24 cellular contexts compared by ENCODE assay signal in genomic region chr21:28518620-28519019, GRCh38.
A peak's percentile ranks its signal among the peaks of the same experiment; 100 is the strongest.
DNase-seq lines count a peak whose midpoint lies in the region; ATAC-seq, FAIRE-seq and TF ChIP-seq lines count a peak whose summit lies in the region.
"Had no signal": no experiment of that assay in that cellular context is flagged by ENCODE, and none has a peak within 500 bp of the region (broad histone marks: within the 10 kb centered on the region; RNA-seq: fewer than 3 reads in every experiment).

No MANE protein-coding gene starts in this region.

- 59 to 71% methylated on average over 3 of the region's 3 CpGs for WGBS in transverse colon (ENCODE audit: low coverage in 1 of 2), 2 donors

- no peak overlapping the region for H3K27ac ChIP-seq in A673 (ENCODE audit: low read depth, low read length, poor library complexity, severe bottlenecking)
- H3K27ac ChIP-seq in transverse colon = no peak overlapping the region
- H3K27ac ChIP-seq: coronary artery, psoas muscle, SJSA1 had no signal

- FAIRE-seq in H54 (lab: Jason Lieb, UNC) = peak; percentile 23
- FAIRE-seq: A204.1, GM12891 had no signal

- DNase-seq in A673 (ENCODE audit: low spot score) (peak; percentile 9), H54 (ENCODE audit: insufficient read length, low spot score) (no peak), astrocyte of the hippocampus (ENCODE audit: low read depth, low spot score) (peak; percentile 18), fibroblast of pulmonary artery (ENCODE audit: low read depth) (peak; percentile 36), GF-D8 (lab: John Stamatoyannopoulos, UW) (no peak), erythroblast (lab: John Stamatoyannopoulos, UW) (no peak), transverse colon (no peak)
- DNase-seq: activated CD8-positive, alpha-beta T cell treated with anti-CD3 and anti-CD28 coated beads, Interleukin-2, amount 10 ng/mL, durations not matched to agents 7 days and 5 days; activated effector memory CD4-positive, alpha-beta T cell treated with anti-CD3 and anti-CD28 coated beads, Interleukin-2, amount 50 U/mL, for 16 hours; activated naive CD8-positive, alpha-beta T cell treated with anti-CD3 and anti-CD28 coated beads, Interleukin-2, amount 50 U/mL, for 24 hours; BE2C; endodermal cell; head of caudate nucleus; KBM-7; NCI-H1694; NCI-H2171 treated with DMSO at 0.1 percent for 48 hours; NCI-H69; psoas muscle; stimulated activated CD4-positive, alpha-beta T cell treated with anti-CD3 and anti-CD28 coated beads, Interleukin-1b, Interleukin-23, amount 100 ng/mL, for 48 hours had no signal

- no TSS peak for BruUV-seq in A673 (replicated peaks; lab: Mats Ljungman, UMichigan)

- intact Hi-C loops in A673 (cut with micrococcal nuclease; ENCODE audit: unreplicated experiment) (loop anchor here (10.0 kb wide), 1 partner anchor 426 kb away; no protein-coding TSS in a partner anchor), transverse colon (cut with DNase I; ENCODE audit: low total_unique reads) (loop anchor here (5.0 to 10.0 kb wide), 2 partner anchors 226 to 424 kb away; no protein-coding TSS in a partner anchor)

- TF ChIP-seq POLR2A in H54 (IDR thresholded peaks at IDR 0.05; ENCODE audit: low read depth, low read length) (no peak), erythroblast (IDR thresholded peaks at IDR 0.05; ENCODE audit: low read length) (no peak), transverse colon (IDR thresholded peaks at IDR 0.05) (no peak)

- H3K4me1 ChIP-seq in A673 (ENCODE audit: insufficient read depth, low read length, poor library complexity, severe bottlenecking) = no peaks in the 10 kb centered on the region
- peaks cover 0 to 4% (median 0%) of the 10 kb centered on the region in 4 donors for H3K4me1 ChIP-seq in transverse colon
- H3K4me1 ChIP-seq: psoas muscle had no signal

- CTCF ChIA-PET in A673 (lab: Charles Lee) = no interaction called here

- H3K36me3 ChIP-seq in A673 (ENCODE audit: insufficient read depth, low read length, poor library complexity, severe bottlenecking) = no peaks in the 10 kb centered on the region
- H3K36me3 ChIP-seq in transverse colon = no peaks in the 10 kb centered on the region
- H3K36me3 ChIP-seq: BE2C, SJSA1 had no signal

- no peaks in the 10 kb centered on the region for H3K9me3 ChIP-seq in A673 (ENCODE audit: low read depth, low read length, poor library complexity, severe bottlenecking)
- H3K9me3 ChIP-seq in transverse colon = no peaks in the 10 kb centered on the region
- H3K9me3 ChIP-seq: BE2C, psoas muscle, SJSA1 had no signal

- TF ChIP-seq CTCF in A673 (conservative IDR thresholded peaks at IDR 0.05; ENCODE audit: low read depth, low read length) (no peak), fibroblast of pulmonary artery (IDR thresholded peaks at IDR 0.05; ENCODE audit: low read length, missing control alignments) (no peak), transverse colon (IDR thresholded peaks at IDR 0.05) (no peak)

- TF ChIP-seq EP300 in transverse colon (IDR thresholded peaks at IDR 0.05; ENCODE audit: low read depth) = no peak

- no peaks in the 10 kb centered on the region for H3K27me3 ChIP-seq in A673 (replicated peaks; ENCODE audit: insufficient read depth, low read depth, low read length, poor library complexity)
- no peaks in the 10 kb centered on the region for H3K27me3 ChIP-seq in transverse colon
- H3K27me3 ChIP-seq: BE2C, SJSA1 had no signal

- POLR2A ChIA-PET in A673 (lab: Charles Lee; ENCODE audit: low non-redundant PET) = no interaction called here

- no peak for ATAC-seq in GM18502 (IDR thresholded peaks at IDR 0.05; ENCODE audit: poor library complexity, unreplicated experiment)
- ATAC-seq: activated CD8-positive, alpha-beta T cell treated with anti-CD3 and anti-CD28 coated beads, Interleukin-2, amount 10 ng/mL, durations not matched to agents 7 days and 5 days; activated naive CD8-positive, alpha-beta T cell treated with anti-CD3 and anti-CD28 coated beads, Interleukin-2, amount 50 U/mL, for 24 hours; psoas muscle had no signal

- H3K4me3 ChIP-seq in A673 (ENCODE audit: low read depth, low read length, poor library complexity, severe bottlenecking) (no peak overlapping the region), fibroblast of pulmonary artery (replicated peaks; ENCODE audit: low read depth, low read length) (no peak overlapping the region), transverse colon (no peak overlapping the region)
- H3K4me3 ChIP-seq: coronary artery, psoas muscle, SJSA1 had no signal

- in situ Hi-C loops in transverse colon (cut with MboI; ENCODE audit: low pct_ligation_motif_present in 1 of 4, low pct_unique_long_range_greater_than_20kb in 1 of 4, low sequenced_read_pairs in 3 of 4) = loop anchor here in 3 of 4 donors (10.0 to 25.0 kb wide), 4 partner anchors 219 to 444 kb away; no protein-coding TSS in a partner anchor

Comparison
In these comparisons a context has a peak if more than half of its experiments do, and no peak if none do; other contexts are left out.
1. DNase-seq: peak in A673 (single experiment), astrocyte of the hippocampus (single experiment) and fibroblast of pulmonary artery (single experiment); none in H54 (single experiment), GF-D8 (single experiment), erythroblast (0 of 2) and transverse colon (single experiment).